ENCODE assay signal across 7 cellular contexts in the genomic region with DNA sequence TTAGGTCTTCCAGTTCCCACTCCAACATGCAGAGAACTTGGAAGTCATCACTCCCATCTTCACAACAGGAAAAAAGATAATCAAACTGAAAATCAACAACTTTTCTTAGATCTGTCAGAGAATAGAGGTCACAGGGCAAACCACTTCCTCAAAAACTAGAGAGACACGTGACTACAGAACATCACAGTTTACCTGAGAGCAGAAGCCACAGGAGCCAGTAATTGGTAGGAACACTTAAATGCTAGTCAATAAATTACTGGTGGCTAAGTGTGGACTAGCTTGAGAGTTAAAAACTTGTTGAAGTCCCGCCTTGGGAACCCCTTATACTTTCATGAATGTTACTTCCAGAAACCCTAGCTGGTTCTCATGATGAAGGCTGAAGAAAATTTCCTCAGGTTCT.
DNase-seq lines count a peak whose midpoint lies in the region; ATAC-seq, FAIRE-seq and TF ChIP-seq lines count a peak whose summit lies in the region.
"Not testable (repeated sequence)": the region's sequence is repeated elsewhere in the genome, so short reads cannot be mapped to it uniquely, and the experiment has no call there.

No MANE protein-coding gene starts in this region.

- H3F3A ChIP-seq in MM.1S (ENCODE audit: insufficient read depth, low read length), result not testable (repeated sequence)

- not testable (repeated sequence) for H4K20me1 ChIP-seq in MM.1S (ENCODE audit: insufficient read depth, low read length)

- H3K9ac ChIP-seq in MM.1S (ENCODE audit: low read length), result not testable (repeated sequence)

- H3K9me3 ChIP-seq in MM.1S (replicated peaks; ENCODE audit: insufficient read depth, low read length), result not testable (repeated sequence)

- H3K4me3 ChIP-seq in MM.1S (ENCODE audit: low read length); bronchial epithelial cell (ENCODE audit: low read depth, low read length): not testable (repeated sequence)

- not testable (repeated sequence) for H3K79me2 ChIP-seq in MM.1S (ENCODE audit: low read length)

- H3K4me1 ChIP-seq in MM.1S (ENCODE audit: low read length), result not testable (repeated sequence)

- not testable (repeated sequence) for H3K4me2 ChIP-seq in MM.1S (ENCODE audit: low read depth, low read length)

- H3K9me2 ChIP-seq in MM.1S (replicated peaks; ENCODE audit: insufficient read depth, low read length), result not testable (repeated sequence)

- not testable (repeated sequence) for H3K27me3 ChIP-seq in MM.1S (replicated peaks; ENCODE audit: insufficient read depth, low read length); bronchial epithelial cell (ENCODE audit: control insufficient read depth, insufficient read depth, low read length)

- peak overlapping the region; percentile 49; the same call in 1 of the 2 replicates for H3K27ac ChIP-seq in MM.1S (ENCODE audit: low read length)

- not testable (repeated sequence) for H2AFZ ChIP-seq in MM.1S (ENCODE audit: low read length)

- not testable (repeated sequence) for TF ChIP-seq CTCF in MM.1S (IDR thresholded peaks at IDR 0.05; ENCODE audit: low read length); bronchial epithelial cell (IDR thresholded peaks at IDR 0.05; ENCODE audit: insufficient read depth, low read length, severe bottlenecking)

- ATAC-seq in GM19035 (IDR thresholded peaks at IDR 0.05; ENCODE audit: unreplicated experiment) (peak; percentile 81), GM21367 (IDR thresholded peaks at IDR 0.05; ENCODE audit: unreplicated experiment) (peak; percentile 62), HG02678 (IDR thresholded peaks at IDR 0.05; ENCODE audit: unreplicated experiment) (peak; percentile 49), HG03175 (IDR thresholded peaks at IDR 0.05; ENCODE audit: unreplicated experiment) (peak; percentile 81)

- FAIRE-seq in GM18507 (lab: Jason Lieb, UNC) (peak; percentile 85), bronchial epithelial cell (lab: Jason Lieb, UNC) (peak; percentile 32)

- not testable (repeated sequence) for H3K36me3 ChIP-seq in MM.1S (replicated peaks; ENCODE audit: insufficient read depth, low read length); bronchial epithelial cell (ENCODE audit: control insufficient read depth, insufficient read depth, low read length)

- not testable (repeated sequence) for DNase-seq in GM18507 (ENCODE audit: extremely low spot score, insufficient read length, low read depth); MM.1S; bronchial epithelial cell (ENCODE audit: low read depth)
